Comparison of ENCODE assay signal across 19 cellular contexts in the genomic region with DNA sequence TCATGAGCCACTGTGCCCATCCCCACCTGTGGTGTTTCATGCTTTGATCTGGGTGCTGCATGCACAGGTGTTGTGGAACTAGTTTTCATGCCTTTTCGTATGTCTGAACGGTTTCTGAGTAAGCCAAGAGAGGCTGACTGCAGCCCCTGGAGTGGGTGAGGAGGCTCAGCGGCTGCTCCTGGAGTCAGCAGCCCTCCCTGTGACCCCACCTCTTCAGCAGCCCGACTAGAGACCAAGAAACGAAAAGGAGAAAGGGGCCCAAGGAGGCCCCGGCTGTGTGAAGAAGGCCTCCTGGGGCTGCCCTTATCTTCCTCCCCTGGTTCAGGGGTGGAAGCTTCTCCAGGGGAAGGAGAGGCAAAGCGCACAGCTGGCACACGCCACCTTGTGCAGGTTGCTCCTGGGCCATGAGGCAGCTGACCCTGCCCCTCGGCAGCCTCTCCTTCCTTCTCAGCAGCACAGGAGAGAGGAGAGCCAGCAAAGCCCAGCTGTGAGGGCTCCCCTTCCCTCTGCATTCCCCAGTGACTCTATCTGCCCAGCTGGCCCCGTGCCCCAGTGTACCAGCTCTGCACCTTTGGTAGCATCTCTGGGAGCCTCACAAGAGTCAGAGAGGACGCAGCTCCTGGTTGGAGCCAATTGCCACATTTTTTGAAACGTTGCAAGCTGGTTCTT.
"Had no signal": no experiment of that assay in that cellular context is flagged by ENCODE, and none has a peak within 500 bp of the region (broad histone marks: within the 10 kb centered on the region; RNA-seq: fewer than 3 reads in every experiment).

No MANE protein-coding gene starts in this region.

- H3K27ac ChIP-seq: cardiac muscle cell, dorsolateral prefrontal cortex, gastroesophageal sphincter, heart right ventricle, neutrophil, thoracic aorta had no signal

- H3K9me3 Mint-ChIP-seq: activated naive CD4-positive, alpha-beta T cell treated with anti-CD3 and anti-CD28 coated beads, Interleukin-2, amount 50 U/mL, for 72 hours had no signal

- H3K4me1 ChIP-seq: gastroesophageal sphincter had no signal

- H3K27ac Mint-ChIP-seq: naive thymus-derived CD4-positive, alpha-beta T cell had no signal

- DNase-seq: activated CD4-positive, alpha-beta T cell treated with anti-CD3 and anti-CD28 coated beads, Interleukin-2, amount 50 U/mL, for 4 hours; activated CD4-positive, CD25-positive, alpha-beta regulatory T cell treated with anti-CD3 and anti-CD28 coated beads, Interleukin-2, amount 50 U/mL, for 72 hours; activated T-cell treated with anti-CD3 and anti-CD28 coated beads, Interleukin-2, amount 50 U/mL, for 1 hour; heart right ventricle; mammary epithelial cell; mucosa of descending colon; naive thymus-derived CD4-positive, alpha-beta T cell; right cardiac atrium; stimulated activated CD4-positive, alpha-beta T cell treated with anti-CD3 and anti-CD28 coated beads, Interleukin-4, amount 100 ng/mL, for 4 hours; T-helper 1 cell; T1000 had no signal

- H3K4me3 ChIP-seq: cardiac muscle cell, dorsolateral prefrontal cortex, gastroesophageal sphincter, heart right ventricle, mucosa of descending colon, smooth muscle cell, thoracic aorta had no signal

- H3K4me3 Mint-ChIP-seq: naive thymus-derived CD4-positive, alpha-beta T cell had no signal

- H3K27me3 ChIP-seq: cardiac muscle cell, dorsolateral prefrontal cortex, gastroesophageal sphincter, heart right ventricle, neutrophil had no signal

- H3K9me3 ChIP-seq: gastroesophageal sphincter, heart right ventricle, mucosa of descending colon, neutrophil, thoracic aorta had no signal

- H3K36me3 Mint-ChIP-seq: activated naive CD4-positive, alpha-beta T cell treated with anti-CD3 and anti-CD28 coated beads, Interleukin-2, amount 50 U/mL, for 72 hours; naive thymus-derived CD4-positive, alpha-beta T cell had no signal

- H3K36me3 ChIP-seq: cardiac muscle cell, gastroesophageal sphincter, heart right ventricle, neutrophil, thoracic aorta had no signal

- ATAC-seq: activated naive CD4-positive, alpha-beta T cell treated with anti-CD3 and anti-CD28 coated beads, Interleukin-2, amount 50 U/mL, for 72 hours; gastroesophageal sphincter; left lobe of liver; mucosa of descending colon; naive thymus-derived CD4-positive, alpha-beta T cell; right cardiac atrium had no signal
